11 cellular contexts compared by ENCODE assay signal in the genomic region with DNA sequence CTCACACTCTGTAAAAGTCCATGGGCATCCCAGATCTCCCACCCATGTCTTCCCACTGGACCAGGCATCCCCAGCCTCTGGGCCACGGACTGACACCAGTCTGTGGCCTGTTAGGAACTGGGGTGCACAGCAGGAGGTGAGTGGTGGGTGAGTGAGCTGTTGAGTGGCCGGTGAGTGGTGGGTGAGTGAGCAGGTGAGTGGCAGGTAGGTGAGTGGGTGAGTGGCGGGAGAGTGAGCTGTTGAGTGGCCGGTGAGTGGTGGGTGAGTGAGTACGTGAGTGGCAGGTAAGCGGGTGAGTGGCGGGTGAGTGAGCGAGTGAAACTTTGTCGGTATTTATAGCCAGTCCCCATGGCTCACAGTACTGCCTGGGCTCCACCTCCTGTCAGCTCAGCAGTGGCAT.
DNase-seq lines count a peak whose midpoint lies in the region; ATAC-seq and TF ChIP-seq lines count a peak whose summit lies in the region.
"Had no signal": no experiment of that assay in that cellular context is flagged by ENCODE, and none has a peak within 500 bp of the region (broad histone marks: within the 10 kb centered on the region; RNA-seq: fewer than 3 reads in every experiment).

No MANE protein-coding gene starts in this region.

- H2BK12ac ChIP-seq in neuronal stem cell (ENCODE audit: low read length): no peak overlapping the region

- POLR2A ChIA-PET in CD4-positive, alpha-beta T cell (lab: Charles Lee): no interaction called here

- H3K4ac ChIP-seq in neuronal stem cell (ENCODE audit: low read length): no peak overlapping the region

- no peak overlapping the region for H2BK120ac ChIP-seq in neuronal stem cell (ENCODE audit: low read depth, low read length)

- no peak for DNase-seq in stimulated activated naive CD8-positive, alpha-beta T cell treated with anti-CD3 and anti-CD28 coated beads, Interleukin-15, amount 100 ng/mL, for 72 hours
- DNase-seq in stimulated activated naive CD8-positive, alpha-beta T cell treated with anti-CD3 and anti-CD28 coated beads, Interleukin-15, Interleukin-2, amounts not matched to agents 100 U/mL and 50 U/mL, for 24 hours: no peak
- DNase-seq in neuronal stem cell (ENCODE audit: low spot score) (no peak), sciatic nerve (ENCODE audit: low spot score) (no peak), AML-193 (lab: John Stamatoyannopoulos, UW) (no peak)
- DNase-seq in CD4-positive, alpha-beta T cell: no peak
- DNase-seq: CD4-positive, CD25-positive, alpha-beta regulatory T cell; DMS79 had no signal

- H3K4me3 Mint-ChIP-seq in stimulated activated naive CD8-positive, alpha-beta T cell treated with anti-CD3 and anti-CD28 coated beads, Interleukin-15, amount 100 ng/mL, for 72 hours: no peak overlapping the region
- no peak overlapping the region for H3K4me3 Mint-ChIP-seq in CD4-positive, alpha-beta T cell
- H3K4me3 Mint-ChIP-seq: CD4-positive, CD25-positive, alpha-beta regulatory T cell; GM23338 had no signal

- peak overlapping the region; percentile 2 for H2AK5ac ChIP-seq in neuronal stem cell (ENCODE audit: low read depth, low read length)

- no peaks in the 10 kb centered on the region for H3K36me3 Mint-ChIP-seq in CD4-positive, alpha-beta T cell (ENCODE audit: low read depth)

- H3K27me3 ChIP-seq in neuronal stem cell (ENCODE audit: control insufficient read depth in 3 of 3, insufficient read depth in 3 of 3, low read depth in 1 of 3, low read length in 3 of 3): no peaks in the 10 kb centered on the region
- no peaks in the 10 kb centered on the region for H3K27me3 ChIP-seq in CD4-positive, alpha-beta T cell (ENCODE audit: control insufficient read depth, insufficient read depth, low read length)
- H3K27me3 ChIP-seq: BLaER1 treated with 17β-estradiol and CSF1 and Interleukin-3, amounts not matched to agents 10 nM and 100 nM had no signal

- no peak overlapping the region for H3K27ac ChIP-seq in neuronal stem cell (replicated peaks; ENCODE audit: low read length)
- H3K27ac ChIP-seq in CD4-positive, alpha-beta T cell (ENCODE audit: low read depth, low read length): no peak overlapping the region
- H3K27ac ChIP-seq: BLaER1 treated with 17β-estradiol and CSF1 and Interleukin-3, amounts not matched to agents 10 nM and 100 nM had no signal

- no CpG with 5 or more reads among the region's 9 CpGs for WGBS in neuronal stem cell (ENCODE audit: extremely low coverage in 2 of 2, insufficient read length in 2 of 2, insufficient replicate concordance in 1 of 2), 2 donors

- no peak overlapping the region for H2BK15ac ChIP-seq in neuronal stem cell (ENCODE audit: low read length)

- H3K23ac ChIP-seq in neuronal stem cell (ENCODE audit: low read depth, low read length, poor library complexity): no peak overlapping the region

- H3K9ac ChIP-seq in neuronal stem cell (ENCODE audit: low read depth, low read length, poor library complexity): no peak overlapping the region
- H3K9ac ChIP-seq: BLaER1 treated with 17β-estradiol and CSF1 and Interleukin-3, amounts not matched to agents 10 nM and 100 nM had no signal

- peak overlapping the region; percentile 6 for H4K8ac ChIP-seq in neuronal stem cell (ENCODE audit: low read depth, low read length)

- no peak overlapping the region for H3K4me2 ChIP-seq in neuronal stem cell (ENCODE audit: insufficient read depth, low read length, poor library complexity, severe bottlenecking)
- H3K4me2 ChIP-seq: BLaER1 treated with 17β-estradiol and CSF1 and Interleukin-3, amounts not matched to agents 10 nM and 100 nM; GM23338 had no signal

- intact Hi-C loops in sciatic nerve (cut with DNase I): no loop called here
- intact Hi-C loops in CD4-positive, alpha-beta T cell (cut with DNase I, micrococcal nuclease): no loop called here

- no peaks in the 10 kb centered on the region for H3K36me3 ChIP-seq in neuronal stem cell (replicated peaks in 1 of 2; ENCODE audit: control insufficient read depth in 2 of 2, insufficient read depth in 2 of 2, low read length in 2 of 2)
- H3K36me3 ChIP-seq: BLaER1 treated with 17β-estradiol and CSF1 and Interleukin-3, amounts not matched to agents 10 nM and 100 nM had no signal

- no peak overlapping the region for H2BK5ac ChIP-seq in neuronal stem cell (ENCODE audit: low read length)

- no peak overlapping the region for H3K14ac ChIP-seq in neuronal stem cell (ENCODE audit: low read length)

- peaks cover 17 to 33% of the 10 kb centered on the region in 2 donors for H3K4me1 ChIP-seq in neuronal stem cell (ENCODE audit: control insufficient read depth in 2 of 2, insufficient read depth in 1 of 2, low read depth in 1 of 2, low read length in 2 of 2)
- H3K4me1 ChIP-seq: BLaER1 treated with 17β-estradiol and CSF1 and Interleukin-3, amounts not matched to agents 10 nM and 100 nM had no signal

- ATAC-seq in stimulated activated naive CD8-positive, alpha-beta T cell treated with anti-CD3 and anti-CD28 coated beads, Interleukin-15, amount 100 ng/mL, for 72 hours: no peak
- no peak for ATAC-seq in stimulated activated naive CD8-positive, alpha-beta T cell treated with anti-CD3 and anti-CD28 coated beads, Interleukin-15, Interleukin-2, amounts not matched to agents 100 U/mL and 50 U/mL, for 24 hours
- no peak for ATAC-seq in sciatic nerve
- ATAC-seq in CD4-positive, alpha-beta T cell (ENCODE audit: poor library complexity): no peak
- ATAC-seq: GM23338 had no signal

- peaks cover 50% of the 10 kb centered on the region for H3K9me3 ChIP-seq in iPS-18c (ENCODE audit: control insufficient read depth, insufficient read depth, low read length)
- peaks cover 17 to 38% of the 10 kb centered on the region in 2 donors for H3K9me3 ChIP-seq in neuronal stem cell (replicated peaks in 1 of 2; ENCODE audit: control insufficient read depth in 2 of 2, insufficient read depth in 1 of 2, low read depth in 1 of 2, low read length in 2 of 2)
- no peaks in the 10 kb centered on the region for H3K9me3 ChIP-seq in CD4-positive, alpha-beta T cell (ENCODE audit: control insufficient read depth, low read length)

- H4K91ac ChIP-seq in neuronal stem cell (ENCODE audit: low read depth, low read length, poor library complexity): no peak overlapping the region

- no peak overlapping the region for H2AFZ ChIP-seq in neuronal stem cell (ENCODE audit: low read length)
- H2AFZ ChIP-seq: GM23338 had no signal

- CTCF ChIA-PET in CD4-positive, alpha-beta T cell (lab: Charles Lee): no interaction called here

- no peaks in the 10 kb centered on the region for H3K79me1 ChIP-seq in neuronal stem cell (ENCODE audit: low read depth, low read length)

- H3K27ac Mint-ChIP-seq in stimulated activated naive CD8-positive, alpha-beta T cell treated with anti-CD3 and anti-CD28 coated beads, Interleukin-15, amount 100 ng/mL, for 72 hours: peak overlapping the region; percentile 42 to 53
- no peak overlapping the region for H3K27ac Mint-ChIP-seq in CD4-positive, alpha-beta T cell
- H3K27ac Mint-ChIP-seq: CD4-positive, CD25-positive, alpha-beta regulatory T cell; GM23338 had no signal

- peak overlapping the region; percentile 1 for H3K18ac ChIP-seq in neuronal stem cell (ENCODE audit: low read length)

- no peaks in the 10 kb centered on the region for H3K4me1 Mint-ChIP-seq in stimulated activated naive CD8-positive, alpha-beta T cell treated with anti-CD3 and anti-CD28 coated beads, Interleukin-15, amount 100 ng/mL, for 72 hours
- H3K4me1 Mint-ChIP-seq in CD4-positive, alpha-beta T cell (ENCODE audit: low read depth): no peaks in the 10 kb centered on the region
- H3K4me1 Mint-ChIP-seq: CD4-positive, CD25-positive, alpha-beta regulatory T cell; GM23338 had no signal

- TF ChIP-seq CTCF in CD4-positive, alpha-beta T cell (IDR thresholded peaks at IDR 0.05): no peak

- H3K4me3 ChIP-seq in iPS-18c (ENCODE audit: insufficient read depth, low read depth, low read length) (peak overlapping the region; percentile 20; the same call in 1 of the 2 replicates), neuronal stem cell (ENCODE audit: low read length in 2 of 2) (peak overlapping the region in 1 of 2 donors; percentile 67)
- H3K4me3 ChIP-seq: BLaER1 treated with 17β-estradiol and CSF1 and Interleukin-3, amounts not matched to agents 10 nM and 100 nM; GM23338 had no signal

- H3K27me3 Mint-ChIP-seq in stimulated activated naive CD8-positive, alpha-beta T cell treated with anti-CD3 and anti-CD28 coated beads, Interleukin-15, amount 100 ng/mL, for 72 hours: peaks cover 8% of the 10 kb centered on the region
- no peaks in the 10 kb centered on the region for H3K27me3 Mint-ChIP-seq in CD4-positive, alpha-beta T cell
- H3K27me3 Mint-ChIP-seq: CD4-positive, CD25-positive, alpha-beta regulatory T cell had no signal

- peaks cover 4 to 7% of the 10 kb centered on the region in 2 donors for H3K9me3 Mint-ChIP-seq in stimulated activated naive CD8-positive, alpha-beta T cell treated with anti-CD3 and anti-CD28 coated beads, Interleukin-15, amount 100 ng/mL, for 72 hours
- H3K9me3 Mint-ChIP-seq in CD4-positive, alpha-beta T cell: no peaks in the 10 kb centered on the region
